ENCODE assay signal across 7 cellular contexts in genomic region chr14:67067070-67067819, GRCh38.
DNase-seq lines count a peak whose midpoint lies in the region; TF ChIP-seq lines count a peak whose summit lies in the region.
"Not testable (repeated sequence)": the region's sequence is repeated elsewhere in the genome, so short reads cannot be mapped to it uniquely, and the experiment has no call there.

No MANE protein-coding gene starts in this region.

- intact Hi-C loops in activated T-helper 2 cell treated with anti-CD3 and anti-CD28 coated beads, Interferon-gamma antibody, Interleukin-2, Interleukin-4, amounts not matched to agents 10 μg/mL and 5 μg/mL and 100 μg/mL, durations not matched to agents 14 hours and 24 hours and 36 hours (cut with micrococcal nuclease): not testable (repeated sequence)

- H3K9me3 Mint-ChIP-seq in activated T-helper 2 cell treated with anti-CD3 and anti-CD28 coated beads, Interferon-gamma antibody, Interleukin-2, Interleukin-4, amounts not matched to agents 10 μg/mL and 5 μg/mL and 100 μg/mL, durations not matched to agents 14 hours and 24 hours and 36 hours: peaks cover 15% of the 10 kb centered on the region

- not testable (repeated sequence) for H3K4me3 Mint-ChIP-seq in activated T-helper 2 cell treated with anti-CD3 and anti-CD28 coated beads, Interferon-gamma antibody, Interleukin-2, Interleukin-4, amounts not matched to agents 10 μg/mL and 5 μg/mL and 100 μg/mL, durations not matched to agents 14 hours and 24 hours and 36 hours (ENCODE audit: low read depth)

- not testable (repeated sequence) for H3K4me2 ChIP-seq in mesendoderm (ENCODE audit: low read length)

- not testable (repeated sequence) for H3K56ac ChIP-seq in mesendoderm (ENCODE audit: low read length)

- not testable (repeated sequence) for H3K27ac Mint-ChIP-seq in activated T-helper 2 cell treated with anti-CD3 and anti-CD28 coated beads, Interferon-gamma antibody, Interleukin-2, Interleukin-4, amounts not matched to agents 10 μg/mL and 5 μg/mL and 100 μg/mL, durations not matched to agents 14 hours and 24 hours and 36 hours

- H3K27me3 Mint-ChIP-seq in activated T-helper 2 cell treated with anti-CD3 and anti-CD28 coated beads, Interferon-gamma antibody, Interleukin-2, Interleukin-4, amounts not matched to agents 10 μg/mL and 5 μg/mL and 100 μg/mL, durations not matched to agents 14 hours and 24 hours and 36 hours (ENCODE audit: low read depth): not testable (repeated sequence)

- no CpG with 5 or more reads among the region's 7 CpGs for WGBS in mesendoderm (ENCODE audit: extremely low coverage, insufficient coverage, low lambda C conversion rate)

- H2BK15ac ChIP-seq in mesendoderm (replicated peaks; ENCODE audit: low read depth): not testable (repeated sequence)

- DNase-seq in DMS153 treated with DMSO at 0.1 percent for 48 hours (lab: John Stamatoyannopoulos, UW; ENCODE audit: unreplicated experiment) (peak; percentile 8), NCI-H510A (lab: John Stamatoyannopoulos, UW) (peak; percentile 19), SHP77 (lab: John Stamatoyannopoulos, UW) (peak; percentile 71 to 88), epithelial cell of esophagus (ENCODE audit: low read depth) (peak; percentile 24), mesendoderm (peak; percentile 36)
- DNase-seq in Jurkat, Clone E6-1 (ENCODE audit: low read depth, low spot score): peak; percentile 18
- peak; percentile 13 for DNase-seq in activated T-helper 2 cell treated with anti-CD3 and anti-CD28 coated beads, Interferon-gamma antibody, Interleukin-2, Interleukin-4, amounts not matched to agents 10 μg/mL and 5 μg/mL and 100 μg/mL, durations not matched to agents 14 hours and 24 hours and 36 hours (ENCODE audit: low spot score)

- not testable (repeated sequence) for H3K4me1 Mint-ChIP-seq in activated T-helper 2 cell treated with anti-CD3 and anti-CD28 coated beads, Interferon-gamma antibody, Interleukin-2, Interleukin-4, amounts not matched to agents 10 μg/mL and 5 μg/mL and 100 μg/mL, durations not matched to agents 14 hours and 24 hours and 36 hours (ENCODE audit: low read depth)

- not testable (repeated sequence) for H3K79me2 ChIP-seq in mesendoderm (ENCODE audit: control insufficient read depth, insufficient read depth, low read length)

- H3K4me3 ChIP-seq in Jurkat, Clone E6-1 (ENCODE audit: low read length); epithelial cell of esophagus (ENCODE audit: low read length); mesendoderm (ENCODE audit: low read length): not testable (repeated sequence)

- not testable (repeated sequence) for H3K36me3 ChIP-seq in mesendoderm (ENCODE audit: control insufficient read depth, insufficient read depth, low read length)

- H3K27me3 ChIP-seq in mesendoderm (ENCODE audit: insufficient read depth, low read length, poor library complexity): not testable (repeated sequence)

- H3K4ac ChIP-seq in mesendoderm (ENCODE audit: low read depth, low read length): not testable (repeated sequence)

- not testable (repeated sequence) for TF ChIP-seq CTCF in epithelial cell of esophagus (IDR thresholded peaks at IDR 0.05; ENCODE audit: insufficient read depth, low read depth, low read length, missing control alignments)

- not testable (repeated sequence) for H3K18ac ChIP-seq in mesendoderm (ENCODE audit: low read length)

- not testable (repeated sequence) for H2AK5ac ChIP-seq in mesendoderm (ENCODE audit: low read length)

- not testable (repeated sequence) for H2BK120ac ChIP-seq in mesendoderm (ENCODE audit: low read depth, low read length)

- not testable (repeated sequence) for H3K4me1 ChIP-seq in mesendoderm (ENCODE audit: control insufficient read depth, low read depth, low read length)

- H4K8ac ChIP-seq in mesendoderm (ENCODE audit: low read depth, low read length): not testable (repeated sequence)

- not testable (repeated sequence) for H2BK5ac ChIP-seq in mesendoderm (ENCODE audit: low read length)

- not testable (repeated sequence) for H3K9ac ChIP-seq in mesendoderm (ENCODE audit: low read length)

- not testable (repeated sequence) for H3K79me1 ChIP-seq in mesendoderm (ENCODE audit: low read length)

- not testable (repeated sequence) for H3K23ac ChIP-seq in mesendoderm (ENCODE audit: low read length)

- H4K5ac ChIP-seq in mesendoderm (ENCODE audit: low read length): not testable (repeated sequence)

- H3K27ac ChIP-seq in mesendoderm (ENCODE audit: low read depth, low read length): not testable (repeated sequence)

- H3K36me3 Mint-ChIP-seq in activated T-helper 2 cell treated with anti-CD3 and anti-CD28 coated beads, Interferon-gamma antibody, Interleukin-2, Interleukin-4, amounts not matched to agents 10 μg/mL and 5 μg/mL and 100 μg/mL, durations not matched to agents 14 hours and 24 hours and 36 hours (ENCODE audit: low read depth): not testable (repeated sequence)

Comparison
In these comparisons a context has a peak if more than half of its experiments do, and no peak if none do; other contexts are left out.
1. DNase-seq: peak in every context shown above with its lines; median percentile 80 in SHP77; 36 in mesendoderm; 24 in epithelial cell of esophagus; 19 in NCI-H510A; 18 in Jurkat, Clone E6-1; 13 in activated T-helper 2 cell treated with anti-CD3 and anti-CD28 coated beads, Interferon-gamma antibody, Interleukin-2, Interleukin-4, amounts not matched to agents 10 μg/mL and 5 μg/mL and 100 μg/mL, durations not matched to agents 14 hours and 24 hours and 36 hours; 8 in DMS153 treated with DMSO at 0.1 percent for 48 hours.